1 cellular context compared by ENCODE assay signal in genomic region chr16:69118468-69118867, GRCh38.
TF ChIP-seq lines count a peak whose summit lies in the region.

No MANE protein-coding gene starts in this region.

TF ChIP-seq in GM12878, 131 proteins besides CTCF, POLR2A, EP300 and RAD21:
- TF ChIP-seq BCL3 (IDR thresholded peaks at IDR 0.05; ENCODE audit: borderline replicate concordance, insufficient read depth, low read depth, low read length, poor library complexity, severe bottlenecking) (no peak), JUNB (IDR thresholded peaks at IDR 0.05) (no peak), STAT1 (conservative IDR thresholded peaks at IDR 0.05) (no peak), CBX3 (IDR thresholded peaks at IDR 0.05; ENCODE audit: borderline replicate concordance, low read depth) (no peak), ZZZ3 (IDR thresholded peaks at IDR 0.05; ENCODE audit: control insufficient read depth, insufficient read length, low read depth) (no peak), TCF3 (IDR thresholded peaks at IDR 0.05; ENCODE audit: borderline replicate concordance, insufficient read depth, low read depth, low read length) (no peak), DPF2 (IDR thresholded peaks at IDR 0.05) (no peak)
